ENCODE assay signal across 1 cellular context in genomic region chr3:50170689-50171088, GRCh38.
A peak's percentile ranks its signal among the peaks of the same experiment; 100 is the strongest.
TF ChIP-seq lines count a peak whose summit lies in the region.

No MANE protein-coding gene starts in this region.

TF ChIP-seq in HepG2, 621 proteins besides CTCF, POLR2A, EP300 and RAD21:
- TF ChIP-seq FOSL2 (CRISPR knock-in tag; IDR thresholded peaks at IDR 0.05) (peak; percentile 91), ZNF407 (CRISPR knock-in tag; IDR thresholded peaks at IDR 0.05; ENCODE audit: not compliant biosample characterization) (no peak), ETV5 (CRISPR knock-in tag; IDR thresholded peaks at IDR 0.05; ENCODE audit: borderline replicate concordance) (peak; percentile 50; the same call in 1 of the 2 replicates), ZBTB44 (CRISPR knock-in tag; IDR thresholded peaks at IDR 0.05) (no peak), PITX1 (CRISPR knock-in tag; IDR thresholded peaks at IDR 0.05) (0 out of 2 replicates have a peak, but pooled peaks have one; percentile 19), ATF5 (CRISPR knock-in tag; IDR thresholded peaks at IDR 0.05; ENCODE audit: low read depth) (no peak), ARID5B (CRISPR knock-in tag; IDR thresholded peaks at IDR 0.05) (peak; percentile 18; the same call in 1 of the 2 replicates), ZNF276 (CRISPR knock-in tag; IDR thresholded peaks at IDR 0.05; ENCODE audit: low read depth) (0 out of 2 replicates have a peak, but pooled peaks have one; percentile 5), NFKB2 (CRISPR knock-in tag; IDR thresholded peaks at IDR 0.05; ENCODE audit: borderline replicate concordance) (0 out of 2 replicates have a peak, but pooled peaks have one; percentile 45), ZBTB38 (CRISPR knock-in tag; IDR thresholded peaks at IDR 0.05) (0 out of 2 replicates have a peak, but pooled peaks have one; percentile 45), BRD4 (CRISPR knock-in tag; IDR thresholded peaks at IDR 0.05) (0 out of 2 replicates have a peak, but pooled peaks have one; percentile 34), TFE3 (CRISPR knock-in tag; IDR thresholded peaks at IDR 0.05) (peak; percentile 49; the same call in 1 of the 2 replicates), HMG20A (CRISPR knock-in tag; IDR thresholded peaks at IDR 0.05; ENCODE audit: borderline replicate concordance) (no peak), NFRKB (IDR thresholded peaks at IDR 0.05) (no peak), HOXA3 (CRISPR knock-in tag; IDR thresholded peaks at IDR 0.05) (peak; percentile 56; the same call in 1 of the 2 replicates), ZBTB33 (CRISPR knock-in tag; IDR thresholded peaks at IDR 0.05) (peak; percentile 92), GATAD1 (CRISPR knock-in tag; IDR thresholded peaks at IDR 0.05) (no peak), ATF3 (CRISPR knock-in tag; IDR thresholded peaks at IDR 0.05) (peak; percentile 23; the same call in 1 of the 2 replicates), PATZ1 (CRISPR knock-in tag; IDR thresholded peaks at IDR 0.05) (peak; percentile 43; the same call in 1 of the 2 replicates), NR2F6 (IDR thresholded peaks at IDR 0.05) (no peak), NR2F6 (CRISPR knock-in tag; IDR thresholded peaks at IDR 0.05) (peak; percentile 36; the same call in 1 of the 2 replicates), BHLHE40 (IDR thresholded peaks at IDR 0.05; ENCODE audit: low read length) (peak; percentile 32; the same call in 1 of the 2 replicates), CENPX (CRISPR knock-in tag; IDR thresholded peaks at IDR 0.05) (no peak), SP5 (CRISPR knock-in tag; IDR thresholded peaks at IDR 0.05; ENCODE audit: borderline replicate concordance, low read depth) (peak; percentile 35; the same call in 1 of the 2 replicates), GABPB1 (CRISPR knock-in tag; IDR thresholded peaks at IDR 0.05) (peak; percentile 61), SAP130 (CRISPR knock-in tag; IDR thresholded peaks at IDR 0.05; ENCODE audit: low read depth) (0 out of 2 replicates have a peak, but pooled peaks have one; percentile 24)
